Comparison of ENCODE assay signal across 15 cellular contexts in genomic region chr17:81641825-81642489, GRCh38. TPM values are rescaled to one million over a fixed set of nuclear protein-coding genes. Genes with fewer than 3 reads are reported as not detected.
A peak's percentile ranks its signal among the peaks of the same experiment; 100 is the strongest.
DNase-seq lines count a peak whose midpoint lies in the region; ATAC-seq, FAIRE-seq and TF ChIP-seq lines count a peak whose summit lies in the region.
"Had no signal": no experiment of that assay in that cellular context is flagged by ENCODE, and none has a peak within 500 bp of the region (broad histone marks: within the 10 kb centered on the region; RNA-seq: fewer than 3 reads in every experiment).

No MANE protein-coding gene starts in this region.

- peak; percentile 40 for FAIRE-seq in RCC 7860 (lab: Jason Lieb, UNC)

- DNase-seq in G401 (ENCODE audit: low spot score) (peak; percentile 34), RCC 7860 (ENCODE audit: low spot score) (peak; percentile 77), endodermal cell (peak; percentile 57), non-pigmented ciliary epithelial cell (ENCODE audit: low read depth) (peak; percentile 26), pons (ENCODE audit: low spot score) (no peak)
- no peak for DNase-seq in T-helper 2 cell treated with Interferon-gamma antibody and Interleukin-4, amounts not matched to agents 5 μg/mL and 100 μg/mL, for 36 hours (ENCODE audit: low spot score)
- DNase-seq: activated CD4-positive, alpha-beta T cell treated with anti-CD3 and anti-CD28 coated beads for 4 hours; Karpas-422; RPMI8226; upper lobe of right lung had no signal

- H3K27ac ChIP-seq in endodermal cell (ENCODE audit: low read depth, low read length): no peak overlapping the region
- H3K27ac ChIP-seq: upper lobe of right lung had no signal

- no peak overlapping the region for H3K4me3 Mint-ChIP-seq in endodermal cell
- H3K4me3 Mint-ChIP-seq in T-helper 2 cell treated with Interferon-gamma antibody and Interleukin-4, amounts not matched to agents 5 μg/mL and 100 μg/mL, for 36 hours: no peak overlapping the region
- H3K4me3 Mint-ChIP-seq: dendritic cell treated with granulocyte-macrophage colony-stimulating factor and Interleukin-4, amounts not matched to agents 40 ng/mL and 50 ng/mL, for 4 days had no signal

- no peaks in the 10 kb centered on the region for H3K4me1 ChIP-seq in endodermal cell (ENCODE audit: control insufficient read depth, insufficient read depth, low read length)

- H3K9ac ChIP-seq in endodermal cell (ENCODE audit: extremely low read depth, low read length, poor library complexity, severe bottlenecking): no peak overlapping the region

- WGBS in endodermal cell (ENCODE audit: insufficient coverage in 1 of 2, insufficient read length in 1 of 2), 2 experiments: 89 to 93% methylated on average over 10 to 14 of the region's 17 CpGs

- H3K36me3 ChIP-seq in endodermal cell (ENCODE audit: control insufficient read depth, insufficient read depth, low read length): no peaks in the 10 kb centered on the region
- H3K36me3 ChIP-seq: upper lobe of right lung had no signal

- H3K27me3 ChIP-seq in endodermal cell (ENCODE audit: control insufficient read depth, insufficient read depth, low read length, poor library complexity, severe bottlenecking): peaks cover 3% of the 10 kb centered on the region
- H3K27me3 ChIP-seq: upper lobe of right lung had no signal

- H3K4me3 ChIP-seq in endodermal cell (ENCODE audit: low read length): no peak overlapping the region
- H3K4me3 ChIP-seq: mucosa of descending colon, upper lobe of right lung had no signal

- H3K27me3 Mint-ChIP-seq in endodermal cell (ENCODE audit: insufficient read depth): peaks cover 3% of the 10 kb centered on the region
- peaks cover 4% of the 10 kb centered on the region for H3K27me3 Mint-ChIP-seq in T-helper 2 cell treated with Interferon-gamma antibody and Interleukin-4, amounts not matched to agents 5 μg/mL and 100 μg/mL, for 36 hours (ENCODE audit: low read depth)

- ATAC-seq in HG02981 (IDR thresholded peaks at IDR 0.05; ENCODE audit: unreplicated experiment) (no peak), HG02798 (IDR thresholded peaks at IDR 0.05; ENCODE audit: poor library complexity, unreplicated experiment) (no peak)
- ATAC-seq: mucosa of descending colon, upper lobe of right lung had no signal

- H3K4me1 Mint-ChIP-seq in endodermal cell: peaks cover 2% of the 10 kb centered on the region
- no peaks in the 10 kb centered on the region for H3K4me1 Mint-ChIP-seq in T-helper 2 cell treated with Interferon-gamma antibody and Interleukin-4, amounts not matched to agents 5 μg/mL and 100 μg/mL, for 36 hours (ENCODE audit: low read depth)

- no peaks in the 10 kb centered on the region for H3K9me3 Mint-ChIP-seq in endodermal cell
- H3K9me3 Mint-ChIP-seq in T-helper 2 cell treated with Interferon-gamma antibody and Interleukin-4, amounts not matched to agents 5 μg/mL and 100 μg/mL, for 36 hours: no peaks in the 10 kb centered on the region
- H3K9me3 Mint-ChIP-seq: dendritic cell treated with granulocyte-macrophage colony-stimulating factor and Interleukin-4, amounts not matched to agents 40 ng/mL and 50 ng/mL, for 4 days had no signal

- H3K9me3 ChIP-seq in endodermal cell (ENCODE audit: control insufficient read depth, low read length): no peaks in the 10 kb centered on the region
- H3K9me3 ChIP-seq: mucosa of descending colon, upper lobe of right lung had no signal

- H3K36me3 Mint-ChIP-seq in endodermal cell (ENCODE audit: low read depth): no peaks in the 10 kb centered on the region
- no peaks in the 10 kb centered on the region for H3K36me3 Mint-ChIP-seq in T-helper 2 cell treated with Interferon-gamma antibody and Interleukin-4, amounts not matched to agents 5 μg/mL and 100 μg/mL, for 36 hours (ENCODE audit: low read depth)

- no peak overlapping the region for H3K27ac Mint-ChIP-seq in endodermal cell
- no peak overlapping the region for H3K27ac Mint-ChIP-seq in T-helper 2 cell treated with Interferon-gamma antibody and Interleukin-4, amounts not matched to agents 5 μg/mL and 100 μg/mL, for 36 hours
- H3K27ac Mint-ChIP-seq: dendritic cell treated with granulocyte-macrophage colony-stimulating factor and Interleukin-4, amounts not matched to agents 40 ng/mL and 50 ng/mL, for 4 days had no signal

- no peak for TF ChIP-seq CTCF in endodermal cell (conservative IDR thresholded peaks at IDR 0.05)

- in situ Hi-C loops in G401 (cut with HindIII; ENCODE audit: low sequenced_read_pairs): no loop called here

RNA-seq across cellular contexts. Expression of gene TSPAN10, which starts 5.0 kb away (rescaled TPM):
- 66.8 and 98.7 TPM in 2 replicates for total RNA-seq in G401 (2014; rRNA removed; shearing (Covaris generic))
- 1 to 10 TPM; 1.3 to 1.8 TPM for total RNA-seq in endodermal cell
- 1.8 TPM for polyA plus RNA-seq in endodermal cell (2013, experiment 1 of 2)
- polyA plus RNA-seq in endodermal cell (2013, experiment 2 of 2): 1.5 TPM

RNA-seq across cellular contexts. Expression of gene NPLOC4, which starts 5.0 kb away (rescaled TPM):
- 110 and 120 TPM in 2 replicates for total RNA-seq in G401 (2014; rRNA removed; shearing (Covaris generic))
- total RNA-seq in endodermal cell: 100 to 1,000 TPM; 113 to 118 TPM
- polyA plus RNA-seq in endodermal cell (2013, experiment 1 of 2): 54.9 TPM
- polyA plus RNA-seq in endodermal cell (2013, experiment 2 of 2): 52.0 TPM

RNA-seq across cellular contexts. Expression of gene PDE6G, which starts 14.4 kb away (rescaled TPM):
- total RNA-seq in G401 (2014; rRNA removed; shearing (Covaris generic)): 0.80 TPM in 1 of 2 replicates, not detected in the other
- 1 to 10 TPM; 3.2 to 4.3 TPM for total RNA-seq in endodermal cell
- polyA plus RNA-seq in endodermal cell (2013, experiment 1 of 2): 1.6 TPM
- polyA plus RNA-seq in endodermal cell (2013, experiment 2 of 2): 0.95 TPM
- polyA plus RNA-seq: right cardiac atrium had no signal

RNA-seq across cellular contexts. Expression of gene OXLD1, which starts 24.4 kb away (rescaled TPM):
- total RNA-seq in G401 (2014; rRNA removed; shearing (Covaris generic)): 81.2 and 118 TPM in 2 replicates
- total RNA-seq in endodermal cell: 10 to 100 TPM; 30.2 to 36.5 TPM
- polyA plus RNA-seq in endodermal cell (2013, experiment 1 of 2): 30.5 TPM
- 25.5 TPM for polyA plus RNA-seq in endodermal cell (2013, experiment 2 of 2)

RNA-seq across cellular contexts. Expression of gene CCDC137, which starts 24.6 kb away (rescaled TPM):
- 32.0 and 35.8 TPM in 2 replicates for total RNA-seq in G401 (2014; rRNA removed; shearing (Covaris generic))
- 10 to 100 TPM; 35.8 to 44.2 TPM for total RNA-seq in endodermal cell
- 25.5 TPM for polyA plus RNA-seq in endodermal cell (2013, experiment 1 of 2)
- 22.0 TPM for polyA plus RNA-seq in endodermal cell (2013, experiment 2 of 2)

Comparison
In these comparisons a context has a peak if more than half of its experiments do, and no peak if none do; other contexts are left out.
1. DNase-seq: peak in G401 (single experiment), RCC 7860 (single experiment), endodermal cell (single experiment) and non-pigmented ciliary epithelial cell (single experiment); none in pons (single experiment) and T-helper 2 cell treated with Interferon-gamma antibody and Interleukin-4, amounts not matched to agents 5 μg/mL and 100 μg/mL, for 36 hours (single experiment).
2. RNA of gene TSPAN10, which starts 5.0 kb away (total RNA-seq): 66.8 to 98.7 TPM in G401; 1.3 to 1.8 TPM in endodermal cell; every median in the first group is over 10 times any median in the second.